Comparison of ENCODE assay signal across 10 cellular contexts in genomic region chr6:150987371-150987828, GRCh38.
DNase-seq lines count a peak whose midpoint lies in the region; ATAC-seq lines count a peak whose summit lies in the region.
"Had no signal": no experiment of that assay in that cellular context is flagged by ENCODE, and none has a peak within 500 bp of the region (broad histone marks: within the 10 kb centered on the region; RNA-seq: fewer than 3 reads in every experiment).

No MANE protein-coding gene starts in this region.

- peak; percentile 81 for ATAC-seq in GM19023 (IDR thresholded peaks at IDR 0.05; ENCODE audit: unreplicated experiment)
- ATAC-seq in HG02759 (IDR thresholded peaks at IDR 0.05; ENCODE audit: unreplicated experiment): peak; percentile 71

- DNase-seq in activated CD4-positive, alpha-beta T cell treated with anti-CD3 and anti-CD28 coated beads, Interleukin-2, amount 50 U/mL, for 1 hour: peak; percentile 1
- peak; percentile 7 to 33 (median 18) for DNase-seq in stimulated activated CD4-positive, alpha-beta T cell treated with anti-CD3 and anti-CD28 coated beads, Interleukin-12 subunit alpha, Interleukin-12 subunit beta, amount 100 ng/mL, for 48 hours (ENCODE audit: low read depth in 2 of 3, low spot score in 1 of 3)
- DNase-seq in ACHN (no peak), putamen (ENCODE audit: low spot score) (no peak), DMS 273 treated with DMSO at 0.1 percent for 48 hours (lab: John Stamatoyannopoulos, UW) (no peak)
- no peak for DNase-seq in effector CD4-positive, alpha-beta T cell
- DNase-seq: NCI-H1105 treated with DMSO at 0.1 percent for 48 hours, ovary had no signal

- in situ Hi-C loops in ACHN (cut with HindIII; ENCODE audit: low pct_ligation_motif_present, low pct_unique_long_range_greater_than_20kb, low sequenced_read_pairs): no loop called here

Comparison
In these comparisons a context has a peak if more than half of its experiments do, and no peak if none do; other contexts are left out.
1. DNase-seq: peak in activated CD4-positive, alpha-beta T cell treated with anti-CD3 and anti-CD28 coated beads, Interleukin-2, amount 50 U/mL, for 1 hour (single experiment) and stimulated activated CD4-positive, alpha-beta T cell treated with anti-CD3 and anti-CD28 coated beads, Interleukin-12 subunit alpha, Interleukin-12 subunit beta, amount 100 ng/mL, for 48 hours (3 of 3); none in ACHN (single experiment), putamen (single experiment), effector CD4-positive, alpha-beta T cell (single experiment) and DMS 273 treated with DMSO at 0.1 percent for 48 hours (single experiment).